14 cellular contexts compared by ENCODE assay signal in genomic region chr10:77533156-77533886, GRCh38.
A peak's percentile ranks its signal among the peaks of the same experiment; 100 is the strongest.
DNase-seq lines count a peak whose midpoint lies in the region; ATAC-seq and TF ChIP-seq lines count a peak whose summit lies in the region.
"Had no signal": no experiment of that assay in that cellular context is flagged by ENCODE, and none has a peak within 500 bp of the region (broad histone marks: within the 10 kb centered on the region; RNA-seq: fewer than 3 reads in every experiment).

No MANE protein-coding gene starts in this region.

- peak; percentile 62 for ATAC-seq in mucosa of descending colon
- ATAC-seq in HG02678 (IDR thresholded peaks at IDR 0.05; ENCODE audit: unreplicated experiment): no peak
- ATAC-seq in GM18519 (IDR thresholded peaks at IDR 0.05; ENCODE audit: low FRiP score, unreplicated experiment): no peak
- ATAC-seq: T-cell, WTC11 had no signal

- H3K36me3 ChIP-seq in OCI-LY3 (replicated peaks; ENCODE audit: low read depth, low read length) (no peaks in the 10 kb centered on the region), mucosa of descending colon (ENCODE audit: low read depth) (no peaks in the 10 kb centered on the region)
- H3K36me3 ChIP-seq: prostate gland had no signal

- no peak overlapping the region for H3K4me3 Mint-ChIP-seq in type B pancreatic cell
- H3K4me3 Mint-ChIP-seq: CD4-positive, alpha-beta memory T cell; T-cell; WTC11 had no signal

- peak overlapping the region; percentile 56 for H3K27ac Mint-ChIP-seq in type B pancreatic cell
- H3K27ac Mint-ChIP-seq: T-cell, WTC11 had no signal

- no peaks in the 10 kb centered on the region for H3K36me3 Mint-ChIP-seq in type B pancreatic cell
- H3K36me3 Mint-ChIP-seq: CD4-positive, alpha-beta memory T cell; T-cell; WTC11 had no signal

- TF ChIP-seq CTCF in OCI-LY3 (IDR thresholded peaks at IDR 0.05; ENCODE audit: low read depth, low read length): no peak
- no peak for TF ChIP-seq CTCF in coronary artery (IDR thresholded peaks at IDR 0.05)
- no peak for TF ChIP-seq CTCF in mucosa of descending colon (IDR thresholded peaks at IDR 0.05)
- TF ChIP-seq CTCF in type B pancreatic cell (conservative IDR thresholded peaks at IDR 0.05): no peak

- H3K27me3 ChIP-seq in OCI-LY3 (ENCODE audit: low read depth, low read length): no peaks in the 10 kb centered on the region

- no peaks in the 10 kb centered on the region for H3K9me3 Mint-ChIP-seq in type B pancreatic cell
- H3K9me3 Mint-ChIP-seq: CD4-positive, alpha-beta memory T cell; T-cell; WTC11 had no signal

- H3K27me3 Mint-ChIP-seq in type B pancreatic cell: peaks cover 6% of the 10 kb centered on the region

- peaks cover 97% of the 10 kb centered on the region for H4K20me1 ChIP-seq in OCI-LY3 (ENCODE audit: insufficient read depth, low read length)

- no peaks in the 10 kb centered on the region for H3K9me3 ChIP-seq in OCI-LY3 (ENCODE audit: insufficient read depth, low read length)
- no peaks in the 10 kb centered on the region for H3K9me3 ChIP-seq in mucosa of descending colon
- H3K9me3 ChIP-seq: prostate gland had no signal

- H2AFZ ChIP-seq in OCI-LY3 (ENCODE audit: low read depth, low read length): no peak overlapping the region

- intact Hi-C loops in mucosa of descending colon (cut with DNase I, micrococcal nuclease): no loop called here

- no peak overlapping the region for H3K9ac ChIP-seq in OCI-LY3 (ENCODE audit: low read length)

- peaks cover 79% of the 10 kb centered on the region for H3K79me2 ChIP-seq in OCI-LY3 (ENCODE audit: low read length)

- H3K4me1 ChIP-seq in OCI-LY3 (ENCODE audit: low read length): peaks cover 39% of the 10 kb centered on the region
- H3K4me1 ChIP-seq in mucosa of descending colon (ENCODE audit: low read depth): peaks cover 6% of the 10 kb centered on the region
- H3K4me1 ChIP-seq: prostate gland had no signal

- DNase-seq in coronary artery (ENCODE audit: low spot score) (no peak), mucosa of descending colon (no peak), type B pancreatic cell (ENCODE audit: extremely low spot score, unreplicated experiment) (no peak), putamen (ENCODE audit: low spot score) (no peak)
- DNase-seq: CD4-positive, alpha-beta memory T cell; effector CD4-positive, alpha-beta T cell; GDM1; KBM-7; T-cell had no signal

- H3K4me3 ChIP-seq in OCI-LY3 (ENCODE audit: low read length) (peak overlapping the region; percentile 55), coronary artery (no peak overlapping the region), mucosa of descending colon (no peak overlapping the region)
- H3K4me3 ChIP-seq: prostate gland had no signal

- H3K27ac ChIP-seq in OCI-LY3 (ENCODE audit: low read length): no peak overlapping the region
- peak overlapping the region; percentile 76 to 84 for H3K27ac ChIP-seq in coronary artery
- H3K27ac ChIP-seq: prostate gland had no signal

- peaks cover 37% of the 10 kb centered on the region for H3K4me1 Mint-ChIP-seq in type B pancreatic cell (ENCODE audit: unreplicated experiment)
- H3K4me1 Mint-ChIP-seq: CD4-positive, alpha-beta memory T cell; T-cell had no signal

- peak overlapping the region; percentile 54 for H3K4me2 ChIP-seq in OCI-LY3 (ENCODE audit: low read length)
